Comparison of ENCODE assay signal across 8 cellular contexts in genomic region chr5:67215592-67216471, GRCh38. TPM values are rescaled to one million over a fixed set of nuclear protein-coding genes. Genes with fewer than 3 reads are reported as not detected.
DNase-seq lines count a peak whose midpoint lies in the region; ATAC-seq and TF ChIP-seq lines count a peak whose summit lies in the region.

No MANE protein-coding gene starts in this region.

- H3K9me3 ChIP-seq in psoas muscle (no peaks in the 10 kb centered on the region), uterus (no peaks in the 10 kb centered on the region)

- no peak overlapping the region for H3K4me3 ChIP-seq in fibroblast of the aortic adventitia (ENCODE audit: low read depth, low read length)
- peak overlapping the region; percentile 42 for H3K4me3 ChIP-seq in psoas muscle
- no peak overlapping the region for H3K4me3 ChIP-seq in uterus

- TF ChIP-seq CTCF in fibroblast of the aortic adventitia (IDR thresholded peaks at IDR 0.05; ENCODE audit: insufficient read depth, low read length) (no peak), psoas muscle (IDR thresholded peaks at IDR 0.05) (no peak), uterus (IDR thresholded peaks at IDR 0.05) (no peak)

- WGBS in psoas muscle, 3 donors: 23 to 28% (median 24%) methylated on average over 17 of the region's 17 CpGs

- intact Hi-C loops in psoas muscle (cut with DNase I): no loop called here
- intact Hi-C loops in uterus (cut with DNase I; ENCODE audit: low total_unique reads): no loop called here

- peak overlapping the region; percentile 18 for H3K27ac ChIP-seq in psoas muscle
- H3K27ac ChIP-seq in uterus: peak overlapping the region; percentile 30 to 58

- ATAC-seq in GM18505 (IDR thresholded peaks at IDR 0.05; ENCODE audit: unreplicated experiment): peak; percentile 99
- peak; percentile 99 for ATAC-seq in HG02840 (IDR thresholded peaks at IDR 0.05; ENCODE audit: low FRiP score, unreplicated experiment)
- peak; percentile 53 to 84 (median 64) for ATAC-seq in psoas muscle

- H3K36me3 ChIP-seq in psoas muscle (ENCODE audit: insufficient read depth in 1 of 2, low read depth in 1 of 2): no peaks in the 10 kb centered on the region
- no peaks in the 10 kb centered on the region for H3K36me3 ChIP-seq in uterus

- H3K27me3 ChIP-seq in psoas muscle (ENCODE audit: insufficient read depth in 3 of 3, low read length in 2 of 3) (no peaks in the 10 kb centered on the region), uterus (no peaks in the 10 kb centered on the region)

- peak; percentile 58 for TF ChIP-seq POLR2A in GM18505 (IDR thresholded peaks at IDR 0.05; ENCODE audit: borderline replicate concordance, extremely low read depth, insufficient read depth, insufficient read length)
- no peak for TF ChIP-seq POLR2A in uterus (IDR thresholded peaks at IDR 0.05)

- DNase-seq in NOMO-1 treated with dmso at 0.1 percent for 144 hours (lab: John Stamatoyannopoulos, UW; ENCODE audit: unreplicated experiment) (peak; percentile 81), activated T-cell treated with anti-CD3 and anti-CD28 coated beads for 48 hours (ENCODE audit: low read depth) (peak; percentile 56), fibroblast of the aortic adventitia (ENCODE audit: low read depth) (peak; percentile 15), psoas muscle (peak; percentile 68 to 90), uterus (peak; percentile 42 to 62), SW 1271 (lab: John Stamatoyannopoulos, UW) (no peak)

- H3K4me1 ChIP-seq in psoas muscle (peaks cover 8% of the 10 kb centered on the region), uterus (no peaks in the 10 kb centered on the region)

RNA-seq across cellular contexts. Expression of gene CD180, which starts 19.2 kb away (rescaled TPM):
- 0.09 and 0.16 TPM in 2 replicates for total RNA-seq in fibroblast of the aortic adventitia (ENCODE audit: low replicate concordance)
- under 1 TPM; 0.24 to 0.74 (median 0.55) TPM for total RNA-seq in psoas muscle
- polyA plus RNA-seq in psoas muscle: under 1 TPM; 0.06 to 0.10 (median 0.06) TPM
- under 1 TPM in 3 of 4 donors, not detected in 1; 0.37 to 0.83 (median 0.59) TPM for total RNA-seq in uterus

Comparison
In these comparisons a context has a peak if more than half of its experiments do, and no peak if none do; other contexts are left out.
1. DNase-seq: peak in NOMO-1 treated with dmso at 0.1 percent for 144 hours (single experiment), activated T-cell treated with anti-CD3 and anti-CD28 coated beads for 48 hours (single experiment), fibroblast of the aortic adventitia (single experiment), psoas muscle (2 of 2) and uterus (2 of 2); none in SW 1271 (0 of 2).
2. Peak in every context shown above with its lines, with median percentiles within 50 percentile points of each other: ATAC-seq.